8 cellular contexts compared by ENCODE assay signal in the genomic region with DNA sequence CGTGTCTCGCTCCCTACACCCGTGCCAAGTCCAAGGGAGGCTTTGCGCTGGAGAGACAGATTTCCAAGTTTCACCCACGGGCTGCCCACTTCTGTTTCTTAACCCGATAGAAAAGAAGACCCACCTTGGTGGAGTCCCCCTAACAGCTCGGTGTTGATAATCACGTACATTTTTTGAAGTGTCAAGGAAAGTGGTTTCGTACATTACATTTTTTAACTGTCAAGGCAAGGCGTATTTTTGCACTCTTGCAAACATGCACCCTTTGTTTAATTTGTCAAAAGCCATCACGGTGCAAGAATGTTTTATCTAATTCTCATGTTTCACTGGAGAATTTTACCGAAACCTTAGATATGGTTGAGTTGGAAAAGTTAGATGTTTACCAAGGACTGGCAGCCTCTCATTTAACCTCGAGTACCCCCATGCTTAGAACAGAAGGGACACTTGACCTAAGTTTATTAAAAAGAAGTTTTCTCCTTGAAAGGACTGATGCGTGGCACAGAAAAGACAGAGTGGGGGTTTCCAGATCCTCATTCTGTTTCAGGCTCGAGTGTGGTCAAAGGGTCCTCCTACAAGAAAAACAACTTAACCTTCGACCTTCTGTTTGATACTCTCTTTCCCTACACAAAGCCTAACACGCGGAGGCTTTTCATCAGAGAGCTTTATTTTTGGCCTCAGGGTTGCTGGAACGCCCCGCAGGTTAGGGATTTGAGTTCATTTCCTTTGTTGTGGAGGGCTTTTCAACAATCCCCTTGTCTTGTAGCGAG. TPM values are rescaled to one million over a fixed set of nuclear protein-coding genes. Genes with fewer than 3 reads are reported as not detected.
DNase-seq lines count a peak whose midpoint lies in the region; ATAC-seq and TF ChIP-seq lines count a peak whose summit lies in the region.

No MANE protein-coding gene starts in this region.

- peak overlapping the region; percentile 50; the same call in 1 of the 2 replicates for H3K27ac ChIP-seq in HCT116 (ENCODE audit: low read depth, low read length)
- H3K27ac ChIP-seq in SU-DHL-6 (ENCODE audit: low read depth, low read length): no peak overlapping the region
- H3K27ac ChIP-seq in gastrocnemius medialis: peak overlapping the region in 3 of 4 donors; percentile 14 to 39 (median 27)
- H3K27ac ChIP-seq in OCI-LY7 (ENCODE audit: low read depth, low read length, poor library complexity, severe bottlenecking): no peak overlapping the region

- H3F3A ChIP-seq in SU-DHL-6 (ENCODE audit: insufficient read depth): no peaks in the 10 kb centered on the region

- POLR2A ChIA-PET in HCT116 (lab: Charles Lee): no interaction called here
- POLR2A ChIA-PET in OCI-LY7 (lab: Charles Lee): interaction anchor here (0.5 to 0.6 kb wide), 2 partner anchors 106 to 1099 kb away, joined by 3 read pairs; no protein-coding TSS in a partner anchor

- no peak for DNase-seq in HCT116 (ENCODE audit: low read depth, low spot score)
- DNase-seq in glomerular visceral epithelial cell (ENCODE audit: extremely low spot score): peak; percentile 2
- DNase-seq in gastrocnemius medialis: no peak
- no peak for DNase-seq in OCI-LY7 (ENCODE audit: low spot score)
- no peak for DNase-seq in DMS153 (lab: John Stamatoyannopoulos, UW)
- no peak for DNase-seq in posterior vena cava (ENCODE audit: low spot score)

- H3K9me3 ChIP-seq in HCT116 (ENCODE audit: control insufficient read depth in 1 of 2, insufficient read depth in 1 of 2, low read depth in 1 of 2, low read length in 2 of 2) (no peaks in the 10 kb centered on the region), SU-DHL-6 (ENCODE audit: insufficient read depth, low read length) (no peaks in the 10 kb centered on the region), gastrocnemius medialis (no peaks in the 10 kb centered on the region), OCI-LY7 (ENCODE audit: low read length) (no peaks in the 10 kb centered on the region)

- CTCF ChIA-PET in HCT116 (lab: Charles Lee) (interaction anchor here (2.5 kb wide), 1 partner anchor 38 kb away, joined by 12 read pairs; no protein-coding TSS in a partner anchor), OCI-LY7 (lab: Charles Lee; ENCODE audit: unreplicated experiment) (no interaction called here)

- H3K27me3 ChIP-seq in HCT116 (ENCODE audit: insufficient read depth, low read length) (no peaks in the 10 kb centered on the region), SU-DHL-6 (ENCODE audit: low read length) (0 out of 2 replicates have a peak, but pooled peaks cover 2% of the 10 kb centered on the region), gastrocnemius medialis (no peaks in the 10 kb centered on the region)

- H3K4me3 ChIP-seq in HCT116 (replicated peaks in 1 of 2; ENCODE audit: low read depth in 1 of 2, low read length in 2 of 2) (peak overlapping the region; percentile 50 to 58), SU-DHL-6 (ENCODE audit: insufficient read depth, low read length, poor library complexity, severe bottlenecking) (no peak overlapping the region), gastrocnemius medialis (peak overlapping the region; percentile 34 to 51 (median 42)), OCI-LY7 (ENCODE audit: low read depth, low read length, poor library complexity, severe bottlenecking) (no peak overlapping the region)

- in situ Hi-C loops in gastrocnemius medialis (cut with MboI; ENCODE audit: low sequenced_read_pairs in 4 of 4): no loop called here

- TF ChIP-seq CTCF in HCT116 (IDR thresholded peaks at IDR 0.05 in 2 of 3, conservative IDR thresholded peaks at IDR 0.05 in 1 of 3; ENCODE audit: borderline replicate concordance in 1 of 3, insufficient read depth in 1 of 3, low read depth in 2 of 3, low read length in 2 of 3) (no peak), SU-DHL-6 (IDR thresholded peaks at IDR 0.05; ENCODE audit: insufficient read depth, low read length, poor library complexity, severe bottlenecking) (no peak), gastrocnemius medialis (IDR thresholded peaks at IDR 0.05 in 4 of 5, conservative IDR thresholded peaks at IDR 0.05 in 1 of 5) (no peak), OCI-LY7 (conservative IDR thresholded peaks at IDR 0.05; ENCODE audit: low read length) (no peak)

- intact Hi-C loops in HCT116 (cut with micrococcal nuclease) (loop anchor here (10.0 kb wide), 1 partner anchor 294 kb away; no protein-coding TSS in a partner anchor), gastrocnemius medialis (cut with DNase I; ENCODE audit: low total_unique reads) (loop anchor here (2.0 to 5.0 kb wide), 2 partner anchors 50 to 109 kb away; partner anchors contain the start of gene PPP4R2), OCI-LY7 (cut with micrococcal nuclease; ENCODE audit: unreplicated experiment) (no loop called here), posterior vena cava (cut with DNase I) (no loop called here)

- RAD21 ChIA-PET in HCT116 (lab: Charles Lee; ENCODE audit: low non-redundant PET in 1 of 2, low total read pairs in 2 of 2, uncharacterized antibody in 2 of 2, unreplicated experiment in 2 of 2): no interaction called here

- BruUV-seq in HCT116 (replicated peaks; lab: Mats Ljungman, UMichigan) (TSS peak; percentile 39), OCI-LY7 (replicated peaks; lab: Mats Ljungman, UMichigan) (no TSS peak)

- no peaks in the 10 kb centered on the region for H4K20me1 ChIP-seq in HCT116 (ENCODE audit: insufficient read depth)
- H4K20me1 ChIP-seq in SU-DHL-6 (ENCODE audit: low read depth, low read length): no peaks in the 10 kb centered on the region
- H4K20me1 ChIP-seq in OCI-LY7 (ENCODE audit: insufficient read depth, low read length): no peaks in the 10 kb centered on the region

- peak overlapping the region; percentile 82 for H3K4me2 ChIP-seq in HCT116 (ENCODE audit: low read length)
- peak overlapping the region; percentile 48 for H3K4me2 ChIP-seq in SU-DHL-6 (ENCODE audit: low read depth, low read length, poor library complexity, severe bottlenecking)
- H3K4me2 ChIP-seq in OCI-LY7 (ENCODE audit: low read length): no peak overlapping the region

- no peaks in the 10 kb centered on the region for H3K79me2 ChIP-seq in HCT116 (ENCODE audit: insufficient read depth, low read length)
- no peaks in the 10 kb centered on the region for H3K79me2 ChIP-seq in SU-DHL-6 (ENCODE audit: insufficient read depth, low read length)
- no peaks in the 10 kb centered on the region for H3K79me2 ChIP-seq in OCI-LY7 (ENCODE audit: insufficient read depth, low read depth, low read length)

- H3K9ac ChIP-seq in HCT116 (ENCODE audit: low read length): peak overlapping the region; percentile 29
- H3K9ac ChIP-seq in SU-DHL-6 (ENCODE audit: low read length): no peak overlapping the region

- no peak for TF ChIP-seq RAD21 in HCT116 (IDR thresholded peaks at IDR 0.05; ENCODE audit: low read depth)

- H3K4me1 ChIP-seq in HCT116 (ENCODE audit: control insufficient read depth in 1 of 2, insufficient read depth in 2 of 2, low read length in 2 of 2) (peaks cover 35 to 40% of the 10 kb centered on the region in 2 experiments), gastrocnemius medialis (peaks cover 14% of the 10 kb centered on the region in 2 donors), OCI-LY7 (ENCODE audit: insufficient read depth, low read length, poor library complexity, severe bottlenecking) (no peaks in the 10 kb centered on the region)

- TF ChIP-seq POLR2A in HCT116 (IDR thresholded peaks at IDR 0.05; ENCODE audit: borderline replicate concordance, extremely low read depth, insufficient read depth, insufficient read length) (no peak), gastrocnemius medialis (IDR thresholded peaks at IDR 0.05) (no peak)

- H3K36me3 ChIP-seq in HCT116 (ENCODE audit: control insufficient read depth in 1 of 2, insufficient read depth in 2 of 2, low read length in 2 of 2) (no peaks in the 10 kb centered on the region), SU-DHL-6 (ENCODE audit: low read length) (no peaks in the 10 kb centered on the region), gastrocnemius medialis (no peaks in the 10 kb centered on the region), OCI-LY7 (ENCODE audit: insufficient read depth, low read length) (no peaks in the 10 kb centered on the region)

- peak overlapping the region; percentile 37 for H2AFZ ChIP-seq in HCT116 (ENCODE audit: low read depth, low read length, poor library complexity, severe bottlenecking)
- no peak overlapping the region for H2AFZ ChIP-seq in SU-DHL-6 (ENCODE audit: low read depth, low read length, severe bottlenecking)
- no peak overlapping the region for H2AFZ ChIP-seq in OCI-LY7 (ENCODE audit: low read length)

- ATAC-seq in HCT116 (no peak), gastrocnemius medialis (no peak), HG02763 (IDR thresholded peaks at IDR 0.05; ENCODE audit: unreplicated experiment) (no peak)

- H3K9me2 ChIP-seq in HCT116 (ENCODE audit: insufficient read depth): no peaks in the 10 kb centered on the region
- H3K9me2 ChIP-seq in SU-DHL-6 (replicated peaks; ENCODE audit: insufficient read depth, low read length): no peaks in the 10 kb centered on the region
- H3K9me2 ChIP-seq in OCI-LY7 (ENCODE audit: insufficient read depth, low read length): no peaks in the 10 kb centered on the region

TF ChIP-seq in HCT116, 20 proteins besides CTCF, POLR2A, EP300 and RAD21 (continues in another document):
- TF ChIP-seq ZNF274 (IDR thresholded peaks at IDR 0.05; ENCODE audit: low read depth, low read length): no peak
- TF ChIP-seq EZH2 (IDR thresholded peaks at IDR 0.05): no peak
- TF ChIP-seq JUND (IDR thresholded peaks at IDR 0.05): no peak
- no peak for TF ChIP-seq ZFX (IDR thresholded peaks at IDR 0.05)

RNA-seq across cellular contexts. Expression of gene GXYLT2, which starts 0.9 kb away (rescaled TPM):
- total RNA-seq in HCT116 (2021; ENCODE audit: unreplicated experiment) (5.6 TPM), gastrocnemius medialis (under 1 TPM in 3 of 4 donors, not detected in 1; 0.31 to 0.94 (median 0.38) TPM), OCI-LY7 (2022) (not detected in 2 replicates), posterior vena cava (10 to 100 TPM; 13.7 to 28.3 TPM)
- polyA plus RNA-seq in HCT116 (2012): 0.79 and 1.7 TPM in 2 replicates
- not detected in 2 replicates for total RNA-seq in OCI-LY7 (2014; rRNA removed; shearing (Covaris generic))

RNA-seq across cellular contexts. Expression of gene SHQ1, which starts 40.5 kb away (rescaled TPM):
- total RNA-seq in HCT116 (2021; ENCODE audit: unreplicated experiment) (27.6 TPM), gastrocnemius medialis (10 to 100 TPM in 3 of 4 donors, 1 to 10 TPM in 1; 9.2 to 15.0 (median 12.6) TPM), OCI-LY7 (2022) (34.9 and 35.5 TPM in 2 replicates), posterior vena cava (10 to 100 TPM; 15.0 to 15.2 TPM)
- polyA plus RNA-seq in HCT116 (2012): 8.0 and 9.4 TPM in 2 replicates
- total RNA-seq in OCI-LY7 (2014; rRNA removed; shearing (Covaris generic)): 19.7 and 24.3 TPM in 2 replicates

Comparison
In these comparisons a context has a peak if more than half of its experiments do, and no peak if none do; other contexts are left out.
1. H3K27ac ChIP-seq: peak in HCT116 (single experiment) and gastrocnemius medialis (3 of 4); none in SU-DHL-6 (single experiment) and OCI-LY7 (single experiment).
2. H3K4me3 ChIP-seq: peak in HCT116 (2 of 2) and gastrocnemius medialis (4 of 4); none in SU-DHL-6 (single experiment) and OCI-LY7 (single experiment).
3. intact Hi-C loops: an anchor here in HCT116 (10.0 kb wide) and gastrocnemius medialis (2.0 to 5.0 kb wide); none called in OCI-LY7 and posterior vena cava.